8 cellular contexts compared by ENCODE assay signal in the genomic region with DNA sequence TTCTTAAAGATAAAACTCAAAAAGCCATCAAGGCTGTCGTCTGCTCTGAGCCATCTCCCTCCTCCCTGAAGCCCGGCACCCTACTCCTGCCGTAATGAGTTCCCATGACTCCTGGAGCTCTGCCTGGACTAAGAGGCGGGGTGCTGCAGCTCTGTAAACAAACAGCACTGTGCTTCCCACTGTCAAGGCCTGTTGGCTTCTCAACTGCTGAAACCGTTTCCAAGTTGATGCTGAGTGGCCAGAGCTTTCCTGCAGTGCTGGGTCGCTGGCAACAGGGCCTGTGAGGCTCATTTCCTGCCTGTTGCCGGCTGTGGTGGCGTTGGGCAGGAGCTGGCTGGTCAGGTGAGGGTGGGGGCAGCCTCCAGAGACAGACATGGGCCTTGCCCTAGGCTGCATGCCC. TPM values are rescaled to one million over a fixed set of nuclear protein-coding genes. Genes with fewer than 3 reads are reported as not detected.
DNase-seq lines count a peak whose midpoint lies in the region; ATAC-seq and TF ChIP-seq lines count a peak whose summit lies in the region.

No MANE protein-coding gene starts in this region.

- peaks cover 35 to 95% (median 72%) of the 10 kb centered on the region in 4 donors for H3K4me1 ChIP-seq in tibial artery

- H3K27ac ChIP-seq in tibial artery = peak overlapping the region; percentile 92

- ATAC-seq in left lobe of liver = peak; percentile 71
- no peak for ATAC-seq in GM21619 (IDR thresholded peaks at IDR 0.05; ENCODE audit: unreplicated experiment)

- no peak for TF ChIP-seq CTCF in astrocyte of the spinal cord (IDR thresholded peaks at IDR 0.05; ENCODE audit: low read depth, low read length)
- no peak for TF ChIP-seq CTCF in tibial artery (IDR thresholded peaks at IDR 0.05)

- H3K36me3 ChIP-seq in tibial artery = peaks cover 0 to 34% (median 19%) of the 10 kb centered on the region in 3 donors

- no peak overlapping the region for H3K4me3 ChIP-seq in astrocyte of the spinal cord (ENCODE audit: low read depth, low read length)
- H3K4me3 ChIP-seq in tibial artery = no peak overlapping the region

- H3K27me3 ChIP-seq in tibial artery = no peaks in the 10 kb centered on the region

- in situ Hi-C loops in astrocyte of the spinal cord (cut with HindIII; ENCODE audit: low sequenced_read_pairs) = no loop called here

- peak; percentile 28 to 94 (median 73) for DNase-seq in NCI-H1417 (lab: John Stamatoyannopoulos, UW)
- DNase-seq in NCI-H1417 treated with DMSO at 0.1 percent for 48 hours (lab: John Stamatoyannopoulos, UW) = no peak
- peak; percentile 91 for DNase-seq in astrocyte of the spinal cord (ENCODE audit: low read depth, low spot score)
- peak; percentile 93 for DNase-seq in left lobe of liver (ENCODE audit: low spot score)
- peak; percentile 95 to 96 for DNase-seq in tibial artery
- DNase-seq in NCI-H524 treated with DMSO at 0.1 percent for 48 hours (lab: John Stamatoyannopoulos, UW) = no peak
- no peak for DNase-seq in activated T-cell treated with anti-CD3 and anti-CD28 coated beads, Interleukin-2, amount 50 U/mL, for 48 hours

- intact Hi-C loops in tibial artery (cut with DNase I; ENCODE audit: low total_unique reads) = loop anchor here (5.0 kb wide), 1 partner anchor 58 kb away; a partner anchor contains a TSS

- no peaks in the 10 kb centered on the region for H3K9me3 ChIP-seq in tibial artery

RNA-seq across cellular contexts. Expression of a gene that starts 26.7 kb away (rescaled TPM):
- 10.2 TPM for total RNA-seq in left lobe of liver

RNA-seq across cellular contexts. Expression of a gene that starts 45.4 kb away (rescaled TPM):
- total RNA-seq in left lobe of liver = 18.4 TPM

RNA-seq across cellular contexts. Expression of a gene that starts 57.2 kb away (rescaled TPM):
- 11.2 TPM for total RNA-seq in left lobe of liver

Comparison
In these comparisons a context has a peak if more than half of its experiments do, and no peak if none do; other contexts are left out.
1. DNase-seq: peak in NCI-H1417 (3 of 3), astrocyte of the spinal cord (single experiment), left lobe of liver (single experiment) and tibial artery (2 of 2); none in NCI-H1417 treated with DMSO at 0.1 percent for 48 hours (single experiment), NCI-H524 treated with DMSO at 0.1 percent for 48 hours (single experiment) and activated T-cell treated with anti-CD3 and anti-CD28 coated beads, Interleukin-2, amount 50 U/mL, for 48 hours (0 of 2).